Comparison of ENCODE assay signal across 8 cellular contexts in the genomic region with DNA sequence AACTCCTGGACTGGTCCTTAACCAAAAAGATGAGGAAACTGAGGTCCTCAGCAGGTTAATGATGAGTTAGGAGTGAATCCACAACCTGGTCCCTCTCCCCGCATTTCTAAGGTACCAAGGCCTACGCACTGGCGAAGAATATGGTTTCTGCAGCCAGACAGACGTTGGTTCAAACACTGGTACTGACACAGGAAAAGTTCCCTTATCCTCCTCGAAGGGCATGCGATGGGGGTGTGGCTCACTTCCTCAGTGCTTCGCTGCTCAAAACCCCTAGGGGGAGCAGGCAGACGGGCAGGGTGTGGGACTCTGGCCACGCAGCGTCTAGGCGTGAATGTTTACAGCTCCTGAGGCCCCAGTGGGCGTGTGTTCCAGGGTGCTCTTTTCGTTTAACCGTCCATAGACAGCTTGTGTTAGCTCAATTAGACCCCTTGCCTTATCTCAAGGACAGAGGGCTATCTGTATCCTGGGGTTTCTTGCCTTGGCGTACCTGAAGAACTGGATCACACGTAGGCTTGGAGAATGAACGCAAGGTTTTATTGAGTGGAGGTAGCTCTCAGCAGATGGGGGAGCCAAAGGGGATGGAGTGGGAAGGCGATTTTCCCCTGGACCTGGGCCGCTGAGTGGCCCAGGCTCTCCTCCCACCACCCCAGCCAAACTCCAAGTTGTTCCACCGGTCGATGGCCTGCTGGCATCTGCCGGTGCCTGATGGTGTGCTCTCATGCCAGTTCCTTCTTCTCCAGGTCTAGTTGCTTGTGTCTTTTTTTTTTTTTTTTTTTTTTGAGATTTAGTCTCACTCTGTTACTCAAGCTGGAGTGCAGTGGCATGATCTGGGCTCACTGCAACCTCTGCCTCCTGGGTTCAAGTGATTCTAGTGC. TPM values are rescaled to one million over a fixed set of nuclear protein-coding genes. Genes with fewer than 3 reads are reported as not detected.
A peak's percentile ranks its signal among the peaks of the same experiment; 100 is the strongest.
DNase-seq lines count a peak whose midpoint lies in the region; ATAC-seq and TF ChIP-seq lines count a peak whose summit lies in the region.

No MANE protein-coding gene starts in this region.

- no peak overlapping the region for H3K27ac ChIP-seq in AG04450 (ENCODE audit: low read depth, low read length)

- POLR2A ChIA-PET in AG04450 (lab: Yijun Ruan, JAX) = no interaction called here

- H3K27me3 ChIP-seq in AG04450 (ENCODE audit: control insufficient read depth, insufficient read depth, low read length) = no peaks in the 10 kb centered on the region

- no peaks in the 10 kb centered on the region for H3K9me3 ChIP-seq in AG04450 (ENCODE audit: control insufficient read depth, insufficient read depth, low read length)

- no peak for DNase-seq in AG04450 (ENCODE audit: low read depth, low spot score)
- DNase-seq in HUDEP-2 (lab: John Stamatoyannopoulos, UW; ENCODE audit: unreplicated experiment in 76 of 76) = peak in 72 of 76 experiments; percentile 17 to 87 (median 65)
- DNase-seq in SW 1271 (lab: John Stamatoyannopoulos, UW) = peak; percentile 16 to 28
- DNase-seq in activated naive CD8-positive, alpha-beta T cell treated with anti-CD3 and anti-CD28 coated beads, Interleukin-2, amount 50 U/mL, for 16 hours (ENCODE audit: low read depth, low spot score) = peak; percentile 49
- DNase-seq in iPS DF 19.7 (ENCODE audit: low read depth, low spot score) = peak; percentile 28
- DNase-seq in stimulated activated CD4-positive, alpha-beta T cell treated with anti-CD3 and anti-CD28 coated beads, Interleukin-2, amount 100 ng/mL, for 4 hours (ENCODE audit: low read depth) = peak; percentile 64

- TF ChIP-seq CTCF in AG04450 (IDR thresholded peaks at IDR 0.05; ENCODE audit: low read depth, low read length) = peak; percentile 52

- CTCF ChIA-PET in AG04450 (lab: Charles Lee) = interaction anchor here (0.7 to 2.5 kb wide), 3 partner anchors 10 to 97 kb away, joined by 3 to 6 read pairs (median 3); no protein-coding TSS in a partner anchor

- H3K4me3 ChIP-seq in AG04450 (ENCODE audit: low read depth, low read length) = no peak overlapping the region

- ATAC-seq in GM18867 (IDR thresholded peaks at IDR 0.05; ENCODE audit: unreplicated experiment) (peak; percentile 80), HG02571 (IDR thresholded peaks at IDR 0.05; ENCODE audit: unreplicated experiment) (no peak)

RNA-seq across cellular contexts. Expression of gene PTPN1, which starts 31.8 kb away (rescaled TPM):
- 49.4 and 54.7 TPM in 2 replicates for polyA plus RNA-seq in AG04450 (2011; rRNA removed)
- polyA minus RNA-seq in AG04450 (2011; rRNA and poly(A)+ RNA removed) = 46.4 and 49.5 TPM in 2 replicates
